In genomic region chr7:100691676-100692577, GRCh38 we compare ENCODE assay signal across 8 cellular contexts. TPM values are rescaled to one million over a fixed set of nuclear protein-coding genes. Genes with fewer than 3 reads are reported as not detected.
DNase-seq lines count a peak whose midpoint lies in the region; ATAC-seq and TF ChIP-seq lines count a peak whose summit lies in the region.

No MANE protein-coding gene starts in this region.

- peaks cover 19% of the 10 kb centered on the region for H3K4me1 ChIP-seq in Caco-2
- peaks cover 18% of the 10 kb centered on the region for H3K4me1 ChIP-seq in ectodermal cell (ENCODE audit: control insufficient read depth, insufficient read depth, low read length)

- POLR2A ChIA-PET in Caco-2 (lab: Charles Lee), result interaction anchor here (1.5 kb wide), 1 partner anchor 79 kb away, joined by 5 read pairs; the partner anchor contains the start of gene MOSPD3
- POLR2A ChIA-PET in activated CD8-positive, alpha-beta T cell treated with anti-CD3 and anti-CD28 coated beads, Interleukin-2, amount 10 ng/mL, durations not matched to agents 7 days and 5 days (lab: Charles Lee), result interaction anchor here (0.8 to 4.6 kb wide), 5 partner anchors 9 to 79 kb away, joined by 3 to 17 read pairs (median 5); partner anchors contain the start of genes MOSPD3 and POP7

- peaks cover 18% of the 10 kb centered on the region for H3K4me1 Mint-ChIP-seq in Caco-2 (ENCODE audit: low read depth, unreplicated experiment)
- H3K4me1 Mint-ChIP-seq in activated CD8-positive, alpha-beta T cell treated with anti-CD3 and anti-CD28 coated beads, Interleukin-2, amount 10 ng/mL, durations not matched to agents 7 days and 5 days (ENCODE audit: low read depth), result peaks cover 37% of the 10 kb centered on the region

- DNase-seq in Caco-2 (peak in 1 of 2 experiments; percentile 77), NCI-H748 treated with DMSO at 0.1 percent for 48 hours (lab: John Stamatoyannopoulos, UW) (peak; percentile 63), lung microvascular endothelial cell (ENCODE audit: low read depth in 2 of 2) (peak; percentile 72 to 80)
- DNase-seq in activated CD8-positive, alpha-beta T cell treated with anti-CD3 and anti-CD28 coated beads, Interleukin-2, amount 10 ng/mL, durations not matched to agents 7 days and 5 days, result peak; percentile 88
- peak; percentile 67 to 71 (median 69) for DNase-seq in stimulated activated CD4-positive, alpha-beta T cell treated with anti-CD3 and anti-CD28 coated beads, TNF-alpha, amount 100 ng/mL, for 4 hours (ENCODE audit: low read depth in 3 of 3)

- H3K36me3 ChIP-seq in Caco-2 (ENCODE audit: control insufficient read depth, insufficient read depth, low read length), result no peaks in the 10 kb centered on the region; the same call in 1 of the 2 replicates
- H3K36me3 ChIP-seq in ectodermal cell (ENCODE audit: control insufficient read depth, insufficient read depth, low read length), result peaks cover 15% of the 10 kb centered on the region

- H3K4me3 ChIP-seq in Caco-2 (ENCODE audit: low read depth, low read length) (peak overlapping the region; percentile 55), ectodermal cell (ENCODE audit: insufficient read depth, low read depth, low read length) (peak overlapping the region; percentile 92)

- H3K4me3 Mint-ChIP-seq in Caco-2 (ENCODE audit: unreplicated experiment), result peak overlapping the region; percentile 96
- H3K4me3 Mint-ChIP-seq in activated CD8-positive, alpha-beta T cell treated with anti-CD3 and anti-CD28 coated beads, Interleukin-2, amount 10 ng/mL, durations not matched to agents 7 days and 5 days, result peak overlapping the region; percentile 94

- TF ChIP-seq CTCF in Caco-2 (IDR thresholded peaks at IDR 0.05; ENCODE audit: insufficient read depth in 1 of 2, low read depth in 1 of 2, low read length in 1 of 2, severe bottlenecking in 1 of 2, unreplicated experiment in 1 of 2), result peak; percentile 68 to 77

- no peaks in the 10 kb centered on the region for H3K9me3 Mint-ChIP-seq in Caco-2 (ENCODE audit: unreplicated experiment)
- H3K9me3 Mint-ChIP-seq in activated CD8-positive, alpha-beta T cell treated with anti-CD3 and anti-CD28 coated beads, Interleukin-2, amount 10 ng/mL, durations not matched to agents 7 days and 5 days (ENCODE audit: insufficient read depth), result no peaks in the 10 kb centered on the region

- H3K27me3 ChIP-seq in Caco-2 (replicated peaks; ENCODE audit: control insufficient read depth, insufficient read depth, low read length) (no peaks in the 10 kb centered on the region), ectodermal cell (ENCODE audit: control insufficient read depth, insufficient read depth, low read length, poor library complexity, severe bottlenecking) (peaks cover 15% of the 10 kb centered on the region)

- H3K27ac Mint-ChIP-seq in Caco-2 (ENCODE audit: unreplicated experiment), result no peak overlapping the region
- H3K27ac Mint-ChIP-seq in activated CD8-positive, alpha-beta T cell treated with anti-CD3 and anti-CD28 coated beads, Interleukin-2, amount 10 ng/mL, durations not matched to agents 7 days and 5 days, result peak overlapping the region; percentile 65

- no peaks in the 10 kb centered on the region for H3K27me3 Mint-ChIP-seq in Caco-2 (ENCODE audit: insufficient read depth, unreplicated experiment)
- peaks cover 9% of the 10 kb centered on the region for H3K27me3 Mint-ChIP-seq in activated CD8-positive, alpha-beta T cell treated with anti-CD3 and anti-CD28 coated beads, Interleukin-2, amount 10 ng/mL, durations not matched to agents 7 days and 5 days (ENCODE audit: low read depth)

- H3K36me3 Mint-ChIP-seq in Caco-2 (ENCODE audit: insufficient read depth, unreplicated experiment), result peaks cover 49% of the 10 kb centered on the region
- peaks cover 9% of the 10 kb centered on the region for H3K36me3 Mint-ChIP-seq in activated CD8-positive, alpha-beta T cell treated with anti-CD3 and anti-CD28 coated beads, Interleukin-2, amount 10 ng/mL, durations not matched to agents 7 days and 5 days (ENCODE audit: low read depth)

- H3K9me3 ChIP-seq in Caco-2 (no peaks in the 10 kb centered on the region), ectodermal cell (ENCODE audit: control insufficient read depth, low read length) (no peaks in the 10 kb centered on the region)

- intact Hi-C loops in Caco-2 (cut with micrococcal nuclease; ENCODE audit: unreplicated experiment), result loop anchor here (2.0 to 5.0 kb wide), 2 partner anchors 60 to 87 kb away; no protein-coding TSS in a partner anchor

- H3K27ac ChIP-seq in ectodermal cell (ENCODE audit: insufficient read depth, low read depth, low read length, poor library complexity, severe bottlenecking), result peak overlapping the region; percentile 38

- 18 to 19% methylated on average over 28 of the region's 28 CpGs for WGBS in ectodermal cell, 2 experiments

- TSS peak; percentile 58 for BruUV-seq in Caco-2 (replicated peaks; lab: Mats Ljungman, UMichigan)

- CTCF ChIA-PET in Caco-2 (lab: Charles Lee), result interaction anchor here (0.6 to 1.9 kb wide), 5 partner anchors 14 to 106 kb away, joined by 3 to 7 read pairs (median 5); partner anchors contain the start of genes FBXO24, LRCH4, MOSPD3 and POP7
- CTCF ChIA-PET in activated CD8-positive, alpha-beta T cell treated with anti-CD3 and anti-CD28 coated beads, Interleukin-2, amount 10 ng/mL, durations not matched to agents 7 days and 5 days (lab: Charles Lee), result interaction anchor here (0.8 to 9.0 kb wide), 36 partner anchors 9 to 223 kb away, joined by 3 to 128 read pairs (median 6); partner anchors contain the start of genes FBXO24, GNB2, LRCH4 and MOSPD3

- ATAC-seq in HG02759 (IDR thresholded peaks at IDR 0.05; ENCODE audit: unreplicated experiment), result peak; percentile 28
- ATAC-seq in activated CD8-positive, alpha-beta T cell treated with anti-CD3 and anti-CD28 coated beads, Interleukin-2, amount 10 ng/mL, durations not matched to agents 7 days and 5 days, result peak; percentile 78
- ATAC-seq in HG03045 (IDR thresholded peaks at IDR 0.05; ENCODE audit: unreplicated experiment), result no peak

RNA-seq across cellular contexts. Expression of gene GIGYF1, which starts 2.1 kb away (rescaled TPM):
- total RNA-seq in Caco-2 (2022) (53.1 and 54.9 TPM in 2 replicates), lung microvascular endothelial cell (8.1 and 14.9 TPM in 2 replicates)
- total RNA-seq in activated CD8-positive, alpha-beta T cell treated with anti-CD3 and anti-CD28 coated beads, Interleukin-2, amount 10 ng/mL, durations not matched to agents 7 days and 5 days, result 10 to 100 TPM; 42.1 to 43.0 TPM
- 84.1 TPM for polyA plus RNA-seq in ectodermal cell (2013, experiment 1 of 4)
- 85.3 TPM for polyA plus RNA-seq in ectodermal cell (2013, experiment 2 of 4)
- polyA plus RNA-seq in ectodermal cell (2013, experiment 3 of 4), result 66.8 TPM
- polyA plus RNA-seq in ectodermal cell (2013, experiment 4 of 4), result 76.7 TPM

RNA-seq across cellular contexts. Expression of gene POP7, which starts 14.0 kb away (rescaled TPM):
- 65.7 and 66.9 TPM in 2 replicates for total RNA-seq in Caco-2 (2022)
- 10 to 100 TPM; 43.6 to 48.3 TPM for total RNA-seq in activated CD8-positive, alpha-beta T cell treated with anti-CD3 and anti-CD28 coated beads, Interleukin-2, amount 10 ng/mL, durations not matched to agents 7 days and 5 days
- 60.2 TPM for polyA plus RNA-seq in ectodermal cell (2013, experiment 1 of 4)
- polyA plus RNA-seq in ectodermal cell (2013, experiment 2 of 4), result 60.6 TPM
- 57.4 TPM for polyA plus RNA-seq in ectodermal cell (2013, experiment 3 of 4)
- 55.8 TPM for polyA plus RNA-seq in ectodermal cell (2013, experiment 4 of 4)
- 28.1 and 33.3 TPM in 2 replicates for total RNA-seq in lung microvascular endothelial cell

RNA-seq across cellular contexts. Expression of gene GNB2, which starts 18.4 kb away (rescaled TPM):
- 200 and 216 TPM in 2 replicates for total RNA-seq in Caco-2 (2022)
- total RNA-seq in activated CD8-positive, alpha-beta T cell treated with anti-CD3 and anti-CD28 coated beads, Interleukin-2, amount 10 ng/mL, durations not matched to agents 7 days and 5 days, result 100 to 1,000 TPM; 274 to 286 TPM
- 177 TPM for polyA plus RNA-seq in ectodermal cell (2013, experiment 1 of 4)
- polyA plus RNA-seq in ectodermal cell (2013, experiment 2 of 4), result 172 TPM
- polyA plus RNA-seq in ectodermal cell (2013, experiment 3 of 4), result 136 TPM
- polyA plus RNA-seq in ectodermal cell (2013, experiment 4 of 4), result 154 TPM
- total RNA-seq in lung microvascular endothelial cell, result 72.1 and 76.4 TPM in 2 replicates

RNA-seq across cellular contexts. Expression of gene EPO, which starts 28.3 kb away (rescaled TPM):
- total RNA-seq in Caco-2 (2022) (0.72 and 1.1 TPM in 2 replicates), lung microvascular endothelial cell (not detected in 2 replicates)
- not detected for total RNA-seq in activated CD8-positive, alpha-beta T cell treated with anti-CD3 and anti-CD28 coated beads, Interleukin-2, amount 10 ng/mL, durations not matched to agents 7 days and 5 days
- not detected for polyA plus RNA-seq in ectodermal cell (2013, experiment 1 of 4)
- 0.28 TPM for polyA plus RNA-seq in ectodermal cell (2013, experiment 2 of 4)
- 0.27 TPM for polyA plus RNA-seq in ectodermal cell (2013, experiment 3 of 4)
- polyA plus RNA-seq in ectodermal cell (2013, experiment 4 of 4), result not detected

RNA-seq across cellular contexts. Expression of gene ACTL6B, which starts 35.7 kb away (rescaled TPM):
- total RNA-seq in Caco-2 (2022) (not detected in 2 replicates), lung microvascular endothelial cell (not detected in 2 replicates)
- total RNA-seq in activated CD8-positive, alpha-beta T cell treated with anti-CD3 and anti-CD28 coated beads, Interleukin-2, amount 10 ng/mL, durations not matched to agents 7 days and 5 days, result not detected
- 0.43 TPM for polyA plus RNA-seq in ectodermal cell (2013, experiment 1 of 4)
- polyA plus RNA-seq in ectodermal cell (2013, experiment 2 of 4), result 0.57 TPM
- 0.75 TPM for polyA plus RNA-seq in ectodermal cell (2013, experiment 3 of 4)
- 0.77 TPM for polyA plus RNA-seq in ectodermal cell (2013, experiment 4 of 4)
